In genomic region chr1:118960567-118961136, GRCh38 we compare ENCODE assay signal across 1 cellular context.
TF ChIP-seq lines count a peak whose summit lies in the region.

No MANE protein-coding gene starts in this region.

TF ChIP-seq in HepG2, 621 proteins besides CTCF, POLR2A, EP300 and RAD21 (continued from another document and continues in another):
- peak; percentile 65 for TF ChIP-seq ELF1 (CRISPR knock-in tag; IDR thresholded peaks at IDR 0.05)
- TF ChIP-seq ZFP36L1 (CRISPR knock-in tag; IDR thresholded peaks at IDR 0.05), result peak; percentile 87
- TF ChIP-seq DRAP1 (CRISPR knock-in tag; IDR thresholded peaks at IDR 0.05), result peak; percentile 72
- no peak for TF ChIP-seq ZNF296 (CRISPR knock-in tag; conservative IDR thresholded peaks at IDR 0.05)
- TF ChIP-seq, protein P1, sequence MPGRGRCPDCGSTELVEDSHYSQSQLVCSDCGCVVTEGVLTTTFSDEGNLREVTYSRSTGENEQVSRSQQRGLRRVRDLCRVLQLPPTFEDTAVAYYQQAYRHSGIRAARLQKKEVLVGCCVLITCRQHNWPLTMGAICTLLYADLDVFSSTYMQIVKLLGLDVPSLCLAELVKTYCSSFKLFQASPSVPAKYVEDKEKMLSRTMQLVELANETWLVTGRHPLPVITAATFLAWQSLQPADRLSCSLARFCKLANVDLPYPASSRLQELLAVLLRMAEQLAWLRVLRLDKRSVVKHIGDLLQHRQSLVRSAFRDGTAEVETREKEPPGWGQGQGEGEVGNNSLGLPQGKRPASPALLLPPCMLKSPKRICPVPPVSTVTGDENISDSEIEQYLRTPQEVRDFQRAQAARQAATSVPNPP (CRISPR knock-in tag; IDR thresholded peaks at IDR 0.05), result no peak
- TF ChIP-seq, protein P2, sequence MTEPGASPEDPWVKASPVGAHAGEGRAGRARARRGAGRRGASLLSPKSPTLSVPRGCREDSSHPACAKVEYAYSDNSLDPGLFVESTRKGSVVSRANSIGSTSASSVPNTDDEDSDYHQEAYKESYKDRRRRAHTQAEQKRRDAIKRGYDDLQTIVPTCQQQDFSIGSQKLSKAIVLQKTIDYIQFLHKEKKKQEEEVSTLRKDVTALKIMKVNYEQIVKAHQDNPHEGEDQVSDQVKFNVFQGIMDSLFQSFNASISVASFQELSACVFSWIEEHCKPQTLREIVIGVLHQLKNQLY (CRISPR knock-in tag; IDR thresholded peaks at IDR 0.05), result peak; percentile 87
- peak; percentile 96 for TF ChIP-seq NCOA2 (CRISPR knock-in tag; IDR thresholded peaks at IDR 0.05)
- TF ChIP-seq ZNF558 (CRISPR knock-in tag; IDR thresholded peaks at IDR 0.05; ENCODE audit: borderline replicate concordance), result 0 out of 2 replicates have a peak, but pooled peaks have one; percentile 35
- TF ChIP-seq ZFP91 (CRISPR knock-in tag; IDR thresholded peaks at IDR 0.05; ENCODE audit: borderline replicate concordance), result peak; percentile 85
- peak; percentile 10; the same call in 1 of the 2 replicates for TF ChIP-seq KDM5A (IDR thresholded peaks at IDR 0.05; ENCODE audit: borderline replicate concordance, low read length)
- TF ChIP-seq ZNF317 (CRISPR knock-in tag; IDR thresholded peaks at IDR 0.05), result no peak
- TF ChIP-seq ZNF883 (CRISPR knock-in tag; IDR thresholded peaks at IDR 0.05; ENCODE audit: not compliant biosample characterization), result peak; percentile 49
- TF ChIP-seq CENPBD1 (CRISPR knock-in tag; IDR thresholded peaks at IDR 0.05; ENCODE audit: borderline replicate concordance, low read depth), result no peak
- no peak for TF ChIP-seq ZNF570 (CRISPR knock-in tag; IDR thresholded peaks at IDR 0.05; ENCODE audit: borderline replicate concordance)
- TF ChIP-seq SRF (IDR thresholded peaks at IDR 0.05; ENCODE audit: low read depth, low read length), result no peak
- no peak for TF ChIP-seq JARID2 (CRISPR knock-in tag; IDR thresholded peaks at IDR 0.05; ENCODE audit: insufficient replicate concordance)
- peak; percentile 88; the same call in 1 of the 2 replicates for TF ChIP-seq ZNF780A (CRISPR knock-in tag; IDR thresholded peaks at IDR 0.05)
- TF ChIP-seq TBX2 (CRISPR knock-in tag; IDR thresholded peaks at IDR 0.05; ENCODE audit: borderline replicate concordance), result peak; percentile 97
- no peak for TF ChIP-seq HCFC1 (IDR thresholded peaks at IDR 0.05; ENCODE audit: low read depth, low read length)
- TF ChIP-seq SIX1 (CRISPR knock-in tag; IDR thresholded peaks at IDR 0.05; ENCODE audit: borderline replicate concordance), result peak; percentile 62; the same call in 1 of the 2 replicates
- peak; percentile 77 for TF ChIP-seq THAP11 (CRISPR knock-in tag; IDR thresholded peaks at IDR 0.05)
- TF ChIP-seq CREBL2 (CRISPR knock-in tag; IDR thresholded peaks at IDR 0.05; ENCODE audit: borderline replicate concordance), result no peak
- TF ChIP-seq ZNF770 (CRISPR knock-in tag; IDR thresholded peaks at IDR 0.05), result peak; percentile 58
- no peak for TF ChIP-seq ZC3H4 (CRISPR knock-in tag; IDR thresholded peaks at IDR 0.05; ENCODE audit: borderline replicate concordance)
- no peak for TF ChIP-seq ZNF773 (CRISPR knock-in tag; IDR thresholded peaks at IDR 0.05; ENCODE audit: borderline replicate concordance)
- TF ChIP-seq, protein P3, sequence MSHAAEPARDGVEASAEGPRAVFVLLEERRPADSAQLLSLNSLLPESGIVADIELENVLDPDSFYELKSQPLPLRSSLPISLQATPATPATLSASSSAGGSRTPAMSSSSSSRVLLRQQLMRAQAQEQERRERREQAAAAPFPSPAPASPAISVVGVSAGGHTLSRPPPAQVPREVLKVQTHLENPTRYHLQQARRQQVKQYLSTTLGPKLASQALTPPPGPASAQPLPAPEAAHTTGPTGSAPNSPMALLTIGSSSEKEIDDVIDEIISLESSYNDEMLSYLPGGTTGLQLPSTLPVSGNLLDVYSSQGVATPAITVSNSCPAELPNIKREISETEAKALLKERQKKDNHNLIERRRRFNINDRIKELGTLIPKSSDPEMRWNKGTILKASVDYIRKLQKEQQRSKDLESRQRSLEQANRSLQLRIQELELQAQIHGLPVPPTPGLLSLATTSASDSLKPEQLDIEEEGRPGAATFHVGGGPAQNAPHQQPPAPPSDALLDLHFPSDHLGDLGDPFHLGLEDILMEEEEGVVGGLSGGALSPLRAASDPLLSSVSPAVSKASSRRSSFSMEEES (CRISPR knock-in tag; IDR thresholded peaks at IDR 0.05), result peak; percentile 82
- TF ChIP-seq ZNF580 (CRISPR knock-in tag; IDR thresholded peaks at IDR 0.05; ENCODE audit: borderline replicate concordance, low read depth), result peak; percentile 68; the same call in 1 of the 2 replicates
- peak; percentile 99 for TF ChIP-seq NCOR1 (IDR thresholded peaks at IDR 0.05; ENCODE audit: borderline replicate concordance, low read length)
- TF ChIP-seq SP1 (IDR thresholded peaks at IDR 0.05), result no peak
- peak; percentile 45; the same call in 1 of the 2 replicates for TF ChIP-seq SP1 (CRISPR knock-in tag; IDR thresholded peaks at IDR 0.05)
- TF ChIP-seq FOXP1 (IDR thresholded peaks at IDR 0.05), result peak; percentile 88
- TF ChIP-seq FOXP1 (CRISPR knock-in tag; IDR thresholded peaks at IDR 0.05), result peak; percentile 97
- TF ChIP-seq NKX3-1 (CRISPR knock-in tag; IDR thresholded peaks at IDR 0.05), result no peak
- TF ChIP-seq FOSL1 (CRISPR knock-in tag; IDR thresholded peaks at IDR 0.05; ENCODE audit: borderline replicate concordance), result no peak
- no peak for TF ChIP-seq ZNF652 (CRISPR knock-in tag; IDR thresholded peaks at IDR 0.05; ENCODE audit: borderline replicate concordance, low read depth)
- TF ChIP-seq ZFP41 (CRISPR knock-in tag; IDR thresholded peaks at IDR 0.05; ENCODE audit: borderline replicate concordance), result peak; percentile 87; the same call in 1 of the 2 replicates
- TF ChIP-seq ATAD3A (CRISPR knock-in tag; IDR thresholded peaks at IDR 0.05), result no peak
- TF ChIP-seq ZNF160 (CRISPR knock-in tag; IDR thresholded peaks at IDR 0.05), result no peak
- TF ChIP-seq, protein P4, sequence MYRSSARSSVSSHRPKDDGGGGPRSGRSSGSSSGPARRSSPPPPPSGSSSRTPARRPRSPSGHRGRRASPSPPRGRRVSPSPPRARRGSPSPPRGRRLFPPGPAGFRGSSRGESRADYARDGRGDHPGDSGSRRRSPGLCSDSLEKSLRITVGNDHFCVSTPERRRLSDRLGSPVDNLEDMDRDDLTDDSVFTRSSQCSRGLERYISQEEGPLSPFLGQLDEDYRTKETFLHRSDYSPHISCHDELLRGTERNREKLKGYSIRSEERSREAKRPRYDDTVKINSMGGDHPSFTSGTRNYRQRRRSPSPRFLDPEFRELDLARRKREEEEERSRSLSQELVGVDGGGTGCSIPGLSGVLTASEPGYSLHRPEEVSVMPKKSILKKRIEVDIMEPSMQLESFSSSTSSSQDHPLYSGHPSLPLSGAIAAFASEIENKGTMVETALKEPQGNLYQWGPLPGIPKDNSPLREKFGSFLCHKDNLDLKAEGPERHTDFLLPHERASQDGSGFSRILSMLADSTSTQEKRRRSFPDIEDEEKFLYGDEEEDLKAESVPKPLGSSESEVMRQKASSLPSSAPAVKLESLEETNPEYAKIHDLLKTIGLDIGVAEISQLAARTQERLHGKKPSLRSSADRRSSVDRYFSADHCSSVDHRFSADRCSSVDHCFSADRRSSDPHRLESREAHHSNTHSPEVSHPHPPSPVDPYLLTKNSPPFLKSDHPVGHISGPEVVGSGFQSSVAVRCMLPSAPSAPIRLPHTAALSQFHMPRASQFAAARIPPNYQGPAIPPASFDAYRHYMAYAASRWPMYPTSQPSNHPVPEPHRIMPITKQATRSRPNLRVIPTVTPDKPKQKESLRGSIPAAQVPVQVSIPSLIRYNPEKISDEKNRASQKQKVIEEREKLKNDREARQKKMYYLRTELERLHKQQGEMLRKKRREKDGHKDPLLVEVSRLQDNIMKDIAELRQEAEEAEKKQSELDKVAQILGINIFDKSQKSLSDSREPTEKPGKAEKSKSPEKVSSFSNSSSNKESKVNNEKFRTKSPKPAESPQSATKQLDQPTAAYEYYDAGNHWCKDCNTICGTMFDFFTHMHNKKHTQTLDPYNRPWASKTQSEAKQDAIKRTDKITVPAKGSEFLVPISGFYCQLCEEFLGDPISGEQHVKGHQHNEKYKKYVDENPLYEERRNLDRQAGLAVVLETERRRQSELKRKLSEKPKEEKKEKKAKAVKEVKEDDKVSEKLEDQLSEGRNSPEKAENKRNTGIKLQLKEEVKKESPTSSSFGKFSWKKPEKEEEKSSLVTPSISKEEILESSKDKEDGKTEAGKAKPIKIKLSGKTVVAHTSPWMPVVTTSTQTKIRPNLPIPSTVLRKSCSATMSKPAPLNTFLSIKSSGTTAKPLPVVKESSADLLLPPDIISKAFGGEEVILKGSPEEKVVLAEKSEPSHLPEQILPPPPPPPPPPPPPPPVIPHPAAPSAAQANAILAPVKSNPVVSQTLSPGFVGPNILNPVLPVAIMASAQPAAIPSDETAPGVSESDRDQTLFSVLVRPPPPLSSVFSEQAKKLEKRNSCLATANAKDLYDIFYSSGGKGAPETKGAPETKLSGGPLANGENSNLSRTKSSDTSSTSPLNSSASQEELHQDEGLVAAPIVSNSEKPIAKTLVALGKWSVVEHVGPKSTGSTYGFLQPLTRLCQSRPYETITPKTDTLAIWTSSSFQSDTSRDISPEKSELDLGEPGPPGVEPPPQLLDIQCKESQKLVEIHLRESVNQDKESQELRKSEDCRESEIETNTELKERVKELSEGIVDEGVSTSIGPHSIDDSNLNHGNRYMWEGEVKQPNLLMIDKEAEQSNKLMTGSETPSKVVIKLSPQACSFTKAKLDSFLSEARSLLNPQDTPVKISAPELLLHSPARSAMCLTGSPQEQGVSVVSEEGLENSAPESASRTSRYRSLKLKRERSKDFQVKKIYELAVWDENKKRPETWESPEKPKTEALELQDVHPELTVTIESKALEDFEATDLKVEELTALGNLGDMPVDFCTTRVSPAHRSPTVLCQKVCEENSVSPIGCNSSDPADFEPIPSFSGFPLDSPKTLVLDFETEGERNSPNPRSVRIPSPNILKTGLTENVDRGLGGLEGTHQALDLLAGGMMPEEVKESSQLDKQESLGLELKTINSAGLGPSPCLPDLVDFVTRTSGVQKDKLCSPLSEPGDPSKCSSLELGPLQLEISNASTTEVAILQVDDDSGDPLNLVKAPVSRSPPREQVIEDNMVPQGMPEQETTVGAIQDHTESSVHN (CRISPR knock-in tag; IDR thresholded peaks at IDR 0.05), result peak; percentile 72; the same call in 1 of the 2 replicates
- TF ChIP-seq ZNF577 (CRISPR knock-in tag; IDR thresholded peaks at IDR 0.05; ENCODE audit: borderline replicate concordance, low read depth), result no peak
- TF ChIP-seq ZNF513 (CRISPR knock-in tag; conservative IDR thresholded peaks at IDR 0.05), result no peak
- TF ChIP-seq ZBTB7B (CRISPR knock-in tag; IDR thresholded peaks at IDR 0.05), result peak; percentile 41; the same call in 1 of the 2 replicates
